Comparison of ENCODE assay signal across 24 cellular contexts in the genomic region with DNA sequence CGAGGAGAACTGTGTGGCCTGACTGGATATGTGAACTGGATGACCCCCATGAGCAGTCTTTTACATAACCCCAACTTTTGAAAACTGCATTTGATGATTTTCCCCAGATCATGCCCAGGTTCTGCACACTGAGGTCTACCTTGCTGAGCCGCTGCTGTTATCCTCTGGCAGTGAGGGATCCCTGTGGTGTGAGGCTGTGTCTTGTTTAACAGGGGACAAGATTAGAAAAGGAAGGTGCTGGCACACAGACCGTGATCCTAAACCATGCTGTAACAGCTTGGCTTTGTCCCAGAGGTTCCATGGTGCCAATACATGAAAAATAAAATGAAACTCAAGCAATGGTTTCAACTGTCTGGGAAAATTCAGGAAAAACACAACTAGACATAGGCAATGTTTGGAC.
"Had no signal": no experiment of that assay in that cellular context is flagged by ENCODE, and none has a peak within 500 bp of the region (broad histone marks: within the 10 kb centered on the region; RNA-seq: fewer than 3 reads in every experiment).

No MANE protein-coding gene starts in this region.

- H3K36me3 Mint-ChIP-seq: activated CD4-positive, alpha-beta memory T cell treated with anti-CD3 and anti-CD28 coated beads for 36 hours; activated naive CD8-positive, alpha-beta T cell treated with anti-CD3 and anti-CD28 coated beads, Interleukin-2, amount 10 ng/mL, durations not matched to agents 7 days and 5 days had no signal

- H3K27me3 Mint-ChIP-seq: activated CD4-positive, alpha-beta memory T cell treated with anti-CD3 and anti-CD28 coated beads for 36 hours; activated CD4-positive, alpha-beta T cell treated with anti-CD3 and anti-CD28 coated beads, Interleukin-2, amount 10 ng/mL, durations not matched to agents 7 days and 5 days; activated naive CD8-positive, alpha-beta T cell treated with anti-CD3 and anti-CD28 coated beads, Interleukin-2, amount 10 ng/mL, durations not matched to agents 7 days and 5 days; activated T-helper 17 cell treated with anti-CD3 and anti-CD28 coated beads, Interleukin-2, amount 50 U/mL, for 72 hours had no signal

- H3K4me1 ChIP-seq: adrenal gland, SJCRH30 had no signal

- H3K9me3 ChIP-seq: adrenal gland, MG63, SJCRH30, SK-N-SH had no signal

- H3K9me3 Mint-ChIP-seq: activated CD4-positive, alpha-beta memory T cell treated with anti-CD3 and anti-CD28 coated beads for 36 hours; activated CD4-positive, alpha-beta T cell treated with anti-CD3 and anti-CD28 coated beads, Interleukin-2, amount 10 ng/mL, durations not matched to agents 7 days and 5 days; activated naive CD4-positive, alpha-beta T cell treated with anti-CD3 and anti-CD28 coated beads for 36 hours; activated naive CD8-positive, alpha-beta T cell treated with anti-CD3 and anti-CD28 coated beads, Interleukin-2, amount 10 ng/mL, durations not matched to agents 7 days and 5 days; activated T-helper 17 cell treated with anti-CD3 and anti-CD28 coated beads, Interleukin-2, amount 50 U/mL, for 72 hours had no signal

- H3K4me1 Mint-ChIP-seq: activated CD4-positive, alpha-beta T cell treated with anti-CD3 and anti-CD28 coated beads, Interleukin-2, amount 10 ng/mL, durations not matched to agents 7 days and 5 days; activated naive CD8-positive, alpha-beta T cell treated with anti-CD3 and anti-CD28 coated beads, Interleukin-2, amount 10 ng/mL, durations not matched to agents 7 days and 5 days; activated T-helper 17 cell treated with anti-CD3 and anti-CD28 coated beads, Interleukin-2, amount 50 U/mL, for 72 hours had no signal

- ATAC-seq: activated T-helper 17 cell treated with anti-CD3 and anti-CD28 coated beads, Interleukin-2, amount 50 U/mL, for 72 hours had no signal

- H3K9ac ChIP-seq: SK-N-SH had no signal

- H3K4me3 Mint-ChIP-seq: activated CD4-positive, alpha-beta memory T cell treated with anti-CD3 and anti-CD28 coated beads for 36 hours; activated CD4-positive, alpha-beta T cell treated with anti-CD3 and anti-CD28 coated beads, Interleukin-2, amount 10 ng/mL, durations not matched to agents 7 days and 5 days; activated naive CD4-positive, alpha-beta T cell treated with anti-CD3 and anti-CD28 coated beads for 36 hours; activated naive CD8-positive, alpha-beta T cell treated with anti-CD3 and anti-CD28 coated beads, Interleukin-2, amount 10 ng/mL, durations not matched to agents 7 days and 5 days; activated T-helper 17 cell treated with anti-CD3 and anti-CD28 coated beads, Interleukin-2, amount 50 U/mL, for 72 hours had no signal

- DNase-seq: activated CD4-positive, alpha-beta memory T cell treated with anti-CD3 and anti-CD28 coated beads for 36 hours; activated CD4-positive, alpha-beta T cell treated with anti-CD3 and anti-CD28 coated beads, Interleukin-2, amount 10 ng/mL, durations not matched to agents 7 days and 5 days; activated CD4-positive, CD25-positive, alpha-beta regulatory T cell; activated CD8-positive, alpha-beta memory T cell treated with anti-CD3 and anti-CD28 coated beads for 24 hours; activated gamma-delta T cell; activated naive CD4-positive, alpha-beta T cell treated with anti-CD3 and anti-CD28 coated beads for 36 hours; activated naive CD8-positive, alpha-beta T cell treated with anti-CD3 and anti-CD28 coated beads, Interleukin-2, amount 10 ng/mL, durations not matched to agents 7 days and 5 days; activated T-cell treated with anti-CD3 and anti-CD28 coated beads for 4 hours; activated T-cell treated with anti-CD3 and anti-CD28 coated beads, Interleukin-2, amount 50 U/mL, for 48 hours; adrenal gland; anterior cingulate cortex; central memory CD4-positive, alpha-beta T cell; MG63; MV-4-11; NCI-H1105; NCI-H1436; NCI-H1694 treated with DMSO at 0.1 percent for 48 hours; NCI-H524; NCI-H748 treated with DMSO at 0.1 percent for 48 hours; SJCRH30; SK-N-SH; T-helper 1 cell had no signal

- H3K27ac Mint-ChIP-seq: activated CD4-positive, alpha-beta memory T cell treated with anti-CD3 and anti-CD28 coated beads for 36 hours; activated CD4-positive, alpha-beta T cell treated with anti-CD3 and anti-CD28 coated beads, Interleukin-2, amount 10 ng/mL, durations not matched to agents 7 days and 5 days; activated naive CD4-positive, alpha-beta T cell treated with anti-CD3 and anti-CD28 coated beads for 36 hours; activated naive CD8-positive, alpha-beta T cell treated with anti-CD3 and anti-CD28 coated beads, Interleukin-2, amount 10 ng/mL, durations not matched to agents 7 days and 5 days; activated T-helper 17 cell treated with anti-CD3 and anti-CD28 coated beads, Interleukin-2, amount 50 U/mL, for 72 hours had no signal

- H3K27ac ChIP-seq: adrenal gland, SJCRH30, VCaP had no signal

- H3K36me3 ChIP-seq: adrenal gland, MG63, SJCRH30 had no signal

- H3K4me2 ChIP-seq: SK-N-SH had no signal

- H3K27me3 ChIP-seq: adrenal gland, MG63, SJCRH30 had no signal

- H3K4me3 ChIP-seq: adrenal gland, MG63, SJCRH30 had no signal
